Comparison of ENCODE assay signal across 8 cellular contexts in genomic region chr3:122092460-122093165, GRCh38. TPM values are rescaled to one million over a fixed set of nuclear protein-coding genes. Genes with fewer than 3 reads are reported as not detected.
DNase-seq lines count a peak whose midpoint lies in the region; ATAC-seq and TF ChIP-seq lines count a peak whose summit lies in the region.

No MANE protein-coding gene starts in this region.

- H3K18ac ChIP-seq in neuronal stem cell (ENCODE audit: low read length) = no peak overlapping the region

- no peak overlapping the region for H3K4me3 ChIP-seq in neuronal stem cell (ENCODE audit: low read length in 2 of 2)

- H3K4me1 Mint-ChIP-seq in central memory CD8-positive, alpha-beta T cell = peaks cover 12% of the 10 kb centered on the region

- H2BK120ac ChIP-seq in neuronal stem cell (ENCODE audit: low read depth, low read length) = no peak overlapping the region

- peaks cover 3% of the 10 kb centered on the region for H3K36me3 Mint-ChIP-seq in central memory CD8-positive, alpha-beta T cell (ENCODE audit: insufficient read depth)

- H3K27ac Mint-ChIP-seq in central memory CD8-positive, alpha-beta T cell (ENCODE audit: low read depth) = peak overlapping the region; percentile 23

- H4K91ac ChIP-seq in neuronal stem cell (ENCODE audit: low read depth, low read length, poor library complexity) = peak overlapping the region; percentile 44

- no peak overlapping the region for H3K23ac ChIP-seq in neuronal stem cell (ENCODE audit: low read depth, low read length, poor library complexity)

- no peak overlapping the region for H2BK5ac ChIP-seq in neuronal stem cell (ENCODE audit: low read length)

- no peak overlapping the region for H3K4me2 ChIP-seq in neuronal stem cell (ENCODE audit: insufficient read depth, low read length, poor library complexity, severe bottlenecking)

- no peak overlapping the region for H3K9ac ChIP-seq in neuronal stem cell (ENCODE audit: low read depth, low read length, poor library complexity)

- no peaks in the 10 kb centered on the region for H3K27me3 ChIP-seq in neuronal stem cell (ENCODE audit: control insufficient read depth in 3 of 3, insufficient read depth in 3 of 3, low read depth in 1 of 3, low read length in 3 of 3)

- no peak overlapping the region for H2BK15ac ChIP-seq in neuronal stem cell (ENCODE audit: low read length)

- ATAC-seq in HG02610 (IDR thresholded peaks at IDR 0.05; ENCODE audit: unreplicated experiment) (peak; percentile 31), SK-N-SH treated with all-trans-retinoic acid at 6 μM for 48 hours (peak; percentile 74), HG02981 (IDR thresholded peaks at IDR 0.05; ENCODE audit: unreplicated experiment) (no peak), HG03521 (IDR thresholded peaks at IDR 0.05; ENCODE audit: unreplicated experiment) (no peak)
- peak; percentile 78 for ATAC-seq in central memory CD8-positive, alpha-beta T cell (replicated peaks; ENCODE audit: extremely low read depth, poor library complexity, severe bottlenecking)

- DNase-seq in EL (peak; percentile 51), neuronal stem cell (ENCODE audit: low spot score) (no peak), SK-N-DZ (ENCODE audit: low spot score) (no peak)
- no peak for DNase-seq in central memory CD8-positive, alpha-beta T cell (ENCODE audit: low spot score in 2 of 2)

- H2BK12ac ChIP-seq in neuronal stem cell (ENCODE audit: low read length) = no peak overlapping the region

- no peaks in the 10 kb centered on the region for H3K9me3 ChIP-seq in neuronal stem cell (replicated peaks in 1 of 2; ENCODE audit: control insufficient read depth in 2 of 2, insufficient read depth in 1 of 2, low read depth in 1 of 2, low read length in 2 of 2)

- no peaks in the 10 kb centered on the region for H3K27me3 Mint-ChIP-seq in central memory CD8-positive, alpha-beta T cell

- no peak overlapping the region for H4K8ac ChIP-seq in neuronal stem cell (ENCODE audit: low read depth, low read length)

- H3K4me3 Mint-ChIP-seq in central memory CD8-positive, alpha-beta T cell = peak overlapping the region; percentile 19

- no peaks in the 10 kb centered on the region for H3K79me1 ChIP-seq in neuronal stem cell (ENCODE audit: low read depth, low read length)

- H3K36me3 ChIP-seq in neuronal stem cell (replicated peaks in 1 of 2; ENCODE audit: control insufficient read depth in 2 of 2, insufficient read depth in 2 of 2, low read length in 2 of 2) = no peaks in the 10 kb centered on the region

- H3K4me1 ChIP-seq in neuronal stem cell (ENCODE audit: control insufficient read depth in 2 of 2, insufficient read depth in 1 of 2, low read depth in 1 of 2, low read length in 2 of 2) = peaks cover 0 to 16% of the 10 kb centered on the region in 2 donors

- no CpG with 5 or more reads among the region's 2 CpGs for WGBS in neuronal stem cell (ENCODE audit: extremely low coverage in 2 of 2, insufficient read length in 2 of 2, insufficient replicate concordance in 1 of 2), 2 donors

- no peaks in the 10 kb centered on the region for H3K9me3 Mint-ChIP-seq in central memory CD8-positive, alpha-beta T cell

- no peak overlapping the region for H3K14ac ChIP-seq in neuronal stem cell (ENCODE audit: low read length)

- peak overlapping the region; percentile 82 for H2AFZ ChIP-seq in neuronal stem cell (ENCODE audit: low read length)

- no peak overlapping the region for H3K27ac ChIP-seq in neuronal stem cell (replicated peaks; ENCODE audit: low read length)

- no peak overlapping the region for H3K4ac ChIP-seq in neuronal stem cell (ENCODE audit: low read length)

- no peak overlapping the region for H2AK5ac ChIP-seq in neuronal stem cell (ENCODE audit: low read depth, low read length)

TF ChIP-seq in SK-N-SH treated with all-trans-retinoic acid at 6 μM for 48 hours, 23 proteins besides CTCF, POLR2A, EP300 and RAD21:
- no peak for TF ChIP-seq POU6F1 (CRISPR knock-in tag; IDR thresholded peaks at IDR 0.05; ENCODE audit: borderline replicate concordance, low read depth)
- TF ChIP-seq ZFP3 (CRISPR knock-in tag; IDR thresholded peaks at IDR 0.05) = no peak
- TF ChIP-seq GLIS3 (CRISPR knock-in tag; IDR thresholded peaks at IDR 0.05) = no peak
- no peak for TF ChIP-seq TOX (CRISPR knock-in tag; IDR thresholded peaks at IDR 0.05; ENCODE audit: borderline replicate concordance)
- no peak for TF ChIP-seq RARB (CRISPR knock-in tag; IDR thresholded peaks at IDR 0.05)
- no peak for TF ChIP-seq TSHZ2 (CRISPR knock-in tag; IDR thresholded peaks at IDR 0.05)
- no peak for TF ChIP-seq ESRRG (CRISPR knock-in tag; IDR thresholded peaks at IDR 0.05)
- no peak for TF ChIP-seq ARNTL (CRISPR knock-in tag; IDR thresholded peaks at IDR 0.05; ENCODE audit: borderline replicate concordance, low read depth)

RNA-seq across cellular contexts. Expression of gene CD86, which starts 37.5 kb away (rescaled TPM):
- polyA plus RNA-seq in neuronal stem cell (2013, experiment 1 of 2) = not detected
- polyA plus RNA-seq in neuronal stem cell (2013, experiment 2 of 2) = 0.01 TPM
- polyA plus RNA-seq in SK-N-DZ (2014; cell fraction: cytosol; rRNA removed) = not detected in 2 replicates
- polyA plus RNA-seq in SK-N-DZ (2014; cell fraction: nucleus; rRNA removed) = not detected in 2 replicates

Comparison
In these comparisons a context has a peak if more than half of its experiments do, and no peak if none do; other contexts are left out.
1. ATAC-seq: peak in HG02610 (single experiment), SK-N-SH treated with all-trans-retinoic acid at 6 μM for 48 hours (single experiment) and central memory CD8-positive, alpha-beta T cell (single experiment); none in HG02981 (single experiment) and HG03521 (single experiment).